12 cellular contexts compared by ENCODE assay signal in the genomic region with DNA sequence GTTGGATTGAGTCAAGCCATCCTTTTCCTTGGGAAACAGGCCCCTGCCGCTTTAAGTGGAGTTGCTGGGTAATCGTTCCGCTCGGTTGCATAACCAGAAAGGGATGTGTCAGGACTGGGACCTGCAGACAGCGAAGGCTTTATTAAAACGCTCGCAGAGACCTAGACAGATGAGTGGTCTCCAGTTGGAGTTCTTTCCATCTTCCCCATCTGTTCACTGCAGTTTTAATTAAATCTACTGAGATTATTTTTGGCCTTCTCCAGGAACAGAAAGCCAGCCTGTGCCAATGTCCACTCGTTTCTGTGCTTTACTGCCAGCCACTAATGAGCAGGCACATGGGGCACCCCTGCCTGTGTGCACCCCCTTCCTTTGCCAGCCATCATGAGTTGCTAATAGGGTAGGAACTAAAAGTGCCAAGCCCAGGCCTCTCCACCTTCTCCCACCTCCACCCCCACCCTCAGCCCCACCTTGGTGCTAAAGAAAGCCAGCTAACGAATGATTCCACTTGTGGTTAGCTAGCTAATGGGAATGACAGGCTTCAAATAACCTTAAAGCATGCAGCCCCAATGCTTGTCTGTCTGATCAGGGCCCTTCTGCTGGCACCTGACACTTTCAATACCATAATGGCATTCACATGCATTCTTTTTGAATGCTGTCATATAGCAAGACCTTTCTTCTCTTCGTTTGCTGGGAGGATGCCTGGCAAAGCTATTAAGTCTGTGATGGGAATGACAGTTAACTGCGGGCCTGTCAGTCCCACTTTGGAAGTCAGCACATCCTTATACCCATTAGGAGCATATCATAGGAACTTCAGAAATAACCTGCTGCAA.
DNase-seq lines count a peak whose midpoint lies in the region; TF ChIP-seq lines count a peak whose summit lies in the region.
"Had no signal": no experiment of that assay in that cellular context is flagged by ENCODE, and none has a peak within 500 bp of the region (broad histone marks: within the 10 kb centered on the region; RNA-seq: fewer than 3 reads in every experiment).

No MANE protein-coding gene starts in this region.

- no peak overlapping the region for H3K27ac ChIP-seq in effector memory CD4-positive, alpha-beta T cell (ENCODE audit: insufficient read depth, low read length, poor library complexity, severe bottlenecking)
- H3K27ac ChIP-seq: 22Rv1, upper lobe of left lung had no signal

- H3K9me3 ChIP-seq in effector memory CD4-positive, alpha-beta T cell (ENCODE audit: control insufficient read depth, low read length), result no peaks in the 10 kb centered on the region
- H3K9me3 ChIP-seq: upper lobe of left lung had no signal

- no peak overlapping the region for H3K4me3 ChIP-seq in retinal pigment epithelial cell (ENCODE audit: low read length)
- H3K4me3 ChIP-seq in effector memory CD4-positive, alpha-beta T cell (ENCODE audit: insufficient read depth, low read depth, low read length, poor library complexity, severe bottlenecking), result no peak overlapping the region
- H3K4me3 ChIP-seq: GM23338, upper lobe of left lung had no signal

- H3K36me3 Mint-ChIP-seq in immature natural killer cell, result peaks cover 0 to 11% (median 0%) of the 10 kb centered on the region in 3 donors

- H3K4me1 ChIP-seq in effector memory CD4-positive, alpha-beta T cell (ENCODE audit: control insufficient read depth, insufficient read depth, low read length, poor library complexity, severe bottlenecking), result no peaks in the 10 kb centered on the region
- H3K4me1 ChIP-seq: upper lobe of left lung had no signal

- TF ChIP-seq CTCF in retinal pigment epithelial cell (conservative IDR thresholded peaks at IDR 0.05; ENCODE audit: low read depth, low read length), result no peak

- H3K36me3 ChIP-seq in effector memory CD4-positive, alpha-beta T cell (ENCODE audit: control insufficient read depth, insufficient read depth, low read length), result no peaks in the 10 kb centered on the region
- H3K36me3 ChIP-seq: upper lobe of left lung had no signal

- H3K4me3 Mint-ChIP-seq in immature natural killer cell, result no peak overlapping the region
- H3K4me3 Mint-ChIP-seq: GM23338 had no signal

- H3K27me3 Mint-ChIP-seq in immature natural killer cell (ENCODE audit: low read depth in 3 of 3), result peaks cover 0 to 1% (median 0%) of the 10 kb centered on the region in 3 donors

- no peaks in the 10 kb centered on the region for H3K27me3 ChIP-seq in effector memory CD4-positive, alpha-beta T cell (replicated peaks; ENCODE audit: control insufficient read depth, insufficient read depth, low read length, poor library complexity, severe bottlenecking)
- H3K27me3 ChIP-seq: upper lobe of left lung had no signal

- no peaks in the 10 kb centered on the region for H3K9me3 Mint-ChIP-seq in immature natural killer cell
- H3K9me3 Mint-ChIP-seq: GM23338 had no signal

- H3K4me1 Mint-ChIP-seq in immature natural killer cell, result no peaks in the 10 kb centered on the region

- peak; percentile 50 to 92 (median 73) for DNase-seq in NCI-H1417 (lab: John Stamatoyannopoulos, UW)
- DNase-seq in NCI-H1417 treated with DMSO at 0.1 percent for 48 hours (lab: John Stamatoyannopoulos, UW), result no peak
- peak; percentile 96 for DNase-seq in NCI-H82 (lab: John Stamatoyannopoulos, UW)
- peak in 22 of 42 donors; percentile 21 to 84 (median 49) for DNase-seq in head of caudate nucleus
- DNase-seq in retinal pigment epithelial cell (ENCODE audit: low read depth), result peak; percentile 68
- DNase-seq in immature natural killer cell, result no peak
- DNase-seq in effector memory CD4-positive, alpha-beta T cell, result no peak
- no peak for DNase-seq in H4 (ENCODE audit: low spot score)
- DNase-seq: left ventricle myocardium superior, upper lobe of left lung had no signal

- no peak overlapping the region for H3K27ac Mint-ChIP-seq in immature natural killer cell
- H3K27ac Mint-ChIP-seq: GM23338 had no signal

- intact Hi-C loops in head of caudate nucleus (cut with DNase I), result no loop called here

Comparison
In these comparisons a context has a peak if more than half of its experiments do, and no peak if none do; other contexts are left out.
1. DNase-seq: peak in NCI-H1417 (3 of 3), NCI-H82 (single experiment), head of caudate nucleus (22 of 42) and retinal pigment epithelial cell (single experiment); none in NCI-H1417 treated with DMSO at 0.1 percent for 48 hours (single experiment), immature natural killer cell (0 of 3), effector memory CD4-positive, alpha-beta T cell (0 of 3) and H4 (single experiment).